Comparison of ENCODE assay signal across 25 cellular contexts in the genomic region with DNA sequence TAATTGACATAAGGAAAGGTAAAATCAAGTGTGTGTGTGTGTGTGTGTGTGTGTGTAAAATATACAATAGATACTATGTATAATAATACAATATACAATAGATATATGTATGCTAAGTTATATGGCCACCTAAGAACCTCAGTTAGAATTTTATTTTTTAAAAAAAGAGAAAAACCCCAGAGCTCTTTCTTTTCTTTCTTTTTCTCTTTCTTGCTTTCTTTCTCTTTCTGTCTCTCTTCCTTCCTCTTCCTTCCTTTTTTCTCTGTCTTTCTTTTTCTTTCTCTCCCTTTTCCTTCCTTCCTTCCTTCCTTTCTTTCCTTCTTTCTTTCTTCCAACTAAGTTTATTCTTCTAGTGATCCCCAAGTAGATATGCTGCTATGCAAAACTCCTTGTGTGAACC.
"Had no signal": no experiment of that assay in that cellular context is flagged by ENCODE, and none has a peak within 500 bp of the region (broad histone marks: within the 10 kb centered on the region; RNA-seq: fewer than 3 reads in every experiment).

No MANE protein-coding gene starts in this region.

- H3K4me3 ChIP-seq: adrenal gland, SJSA1 had no signal

- H3K36me3 Mint-ChIP-seq: activated naive CD4-positive, alpha-beta T cell treated with anti-CD3 and anti-CD28 coated beads, Interleukin-2, amount 10 ng/mL, durations not matched to agents 7 days and 5 days; activated naive CD8-positive, alpha-beta T cell treated with anti-CD3 and anti-CD28 coated beads for 36 hours had no signal

- H3K27ac ChIP-seq: adrenal gland, SJSA1 had no signal

- H3K36me3 ChIP-seq: adrenal gland, SJSA1 had no signal

- H3K4me1 ChIP-seq: adrenal gland had no signal

- DNase-seq: activated CD4-positive, alpha-beta T cell treated with anti-CD3 and anti-CD28 coated beads for 4 hours; activated CD8-positive, alpha-beta memory T cell treated with anti-CD3 and anti-CD28 coated beads, Interleukin-2, amount 50 U/mL, for 4 hours; activated CD8-positive, alpha-beta T cell treated with anti-CD3 and anti-CD28 coated beads for 36 hours; activated gamma-delta T cell treated with Interleukin-2 at 50 U/mL for 16 hours; activated naive CD4-positive, alpha-beta T cell treated with anti-CD3 and anti-CD28 coated beads, Interleukin-2, amount 10 ng/mL, durations not matched to agents 7 days and 5 days; activated naive CD8-positive, alpha-beta T cell treated with anti-CD3 and anti-CD28 coated beads for 36 hours; activated T-cell treated with anti-CD3 and anti-CD28 coated beads, Interleukin-2, amount 50 U/mL, for 72 hours; adrenal gland; anterior cingulate cortex; Karpas-422; NCI-H1048; NCI-H146; NCI-H187 treated with DMSO at 0.1 percent for 48 hours; NCI-H2081 treated with DMSO at 0.1 percent for 48 hours; NCI-H446; NCI-H524; PC-3; SHP77; SW 1271 had no signal

- H3K27ac Mint-ChIP-seq: activated CD8-positive, alpha-beta T cell treated with anti-CD3 and anti-CD28 coated beads for 36 hours; activated naive CD4-positive, alpha-beta T cell treated with anti-CD3 and anti-CD28 coated beads, Interleukin-2, amount 10 ng/mL, durations not matched to agents 7 days and 5 days; activated naive CD8-positive, alpha-beta T cell treated with anti-CD3 and anti-CD28 coated beads for 36 hours; activated T-cell treated with anti-CD3 and anti-CD28 coated beads, Interleukin-2, amount 50 U/mL, for 72 hours; activated T-helper 2 cell treated with anti-CD3 and anti-CD28 coated beads, Interferon-gamma antibody, Interleukin-2, Interleukin-4, amounts not matched to agents 10 μg/mL and 5 μg/mL and 100 μg/mL, durations not matched to agents 14 hours and 24 hours and 36 hours; T-helper 1 cell treated with Interleukin-12 subunit alpha and Interleukin-12 subunit beta and Interleukin-4 antibody, amounts not matched to agents 30 μg/mL and 1 μg/mL, for 36 hours had no signal

- H3K27me3 Mint-ChIP-seq: activated naive CD4-positive, alpha-beta T cell treated with anti-CD3 and anti-CD28 coated beads, Interleukin-2, amount 10 ng/mL, durations not matched to agents 7 days and 5 days had no signal

- ATAC-seq: activated CD4-positive, CD25-positive, alpha-beta regulatory T cell treated with anti-CD3 and anti-CD28 coated beads, Interleukin-2, amount 50 U/mL, for 24 hours; activated CD8-positive, alpha-beta T cell treated with anti-CD3 and anti-CD28 coated beads for 36 hours; activated T-cell treated with anti-CD3 and anti-CD28 coated beads, Interleukin-2, amount 50 U/mL, for 72 hours; PC-3; SK-N-SH treated with all-trans-retinoic acid at 6 μM for 48 hours had no signal

- H3K9me3 ChIP-seq: adrenal gland, SJSA1 had no signal

- H3K4me1 Mint-ChIP-seq: activated naive CD4-positive, alpha-beta T cell treated with anti-CD3 and anti-CD28 coated beads, Interleukin-2, amount 10 ng/mL, durations not matched to agents 7 days and 5 days; activated naive CD8-positive, alpha-beta T cell treated with anti-CD3 and anti-CD28 coated beads for 36 hours; central memory CD8-positive, alpha-beta T cell had no signal

- H3K4me3 Mint-ChIP-seq: activated CD8-positive, alpha-beta T cell treated with anti-CD3 and anti-CD28 coated beads for 36 hours; activated naive CD4-positive, alpha-beta T cell treated with anti-CD3 and anti-CD28 coated beads, Interleukin-2, amount 10 ng/mL, durations not matched to agents 7 days and 5 days; activated naive CD8-positive, alpha-beta T cell treated with anti-CD3 and anti-CD28 coated beads for 36 hours; activated T-cell treated with anti-CD3 and anti-CD28 coated beads, Interleukin-2, amount 50 U/mL, for 72 hours; central memory CD8-positive, alpha-beta T cell; T-helper 1 cell treated with Interleukin-12 subunit alpha and Interleukin-12 subunit beta and Interleukin-4 antibody, amounts not matched to agents 30 μg/mL and 1 μg/mL, for 36 hours had no signal

- H3K9me3 Mint-ChIP-seq: activated CD8-positive, alpha-beta T cell treated with anti-CD3 and anti-CD28 coated beads for 36 hours; activated naive CD4-positive, alpha-beta T cell treated with anti-CD3 and anti-CD28 coated beads, Interleukin-2, amount 10 ng/mL, durations not matched to agents 7 days and 5 days; activated T-helper 2 cell treated with anti-CD3 and anti-CD28 coated beads, Interferon-gamma antibody, Interleukin-2, Interleukin-4, amounts not matched to agents 10 μg/mL and 5 μg/mL and 100 μg/mL, durations not matched to agents 14 hours and 24 hours and 36 hours; central memory CD8-positive, alpha-beta T cell; T-helper 1 cell treated with Interleukin-12 subunit alpha and Interleukin-12 subunit beta and Interleukin-4 antibody, amounts not matched to agents 30 μg/mL and 1 μg/mL, for 36 hours had no signal

- H3K27me3 ChIP-seq: adrenal gland, SJSA1 had no signal
